1 cellular context compared by ENCODE assay signal in the genomic region with DNA sequence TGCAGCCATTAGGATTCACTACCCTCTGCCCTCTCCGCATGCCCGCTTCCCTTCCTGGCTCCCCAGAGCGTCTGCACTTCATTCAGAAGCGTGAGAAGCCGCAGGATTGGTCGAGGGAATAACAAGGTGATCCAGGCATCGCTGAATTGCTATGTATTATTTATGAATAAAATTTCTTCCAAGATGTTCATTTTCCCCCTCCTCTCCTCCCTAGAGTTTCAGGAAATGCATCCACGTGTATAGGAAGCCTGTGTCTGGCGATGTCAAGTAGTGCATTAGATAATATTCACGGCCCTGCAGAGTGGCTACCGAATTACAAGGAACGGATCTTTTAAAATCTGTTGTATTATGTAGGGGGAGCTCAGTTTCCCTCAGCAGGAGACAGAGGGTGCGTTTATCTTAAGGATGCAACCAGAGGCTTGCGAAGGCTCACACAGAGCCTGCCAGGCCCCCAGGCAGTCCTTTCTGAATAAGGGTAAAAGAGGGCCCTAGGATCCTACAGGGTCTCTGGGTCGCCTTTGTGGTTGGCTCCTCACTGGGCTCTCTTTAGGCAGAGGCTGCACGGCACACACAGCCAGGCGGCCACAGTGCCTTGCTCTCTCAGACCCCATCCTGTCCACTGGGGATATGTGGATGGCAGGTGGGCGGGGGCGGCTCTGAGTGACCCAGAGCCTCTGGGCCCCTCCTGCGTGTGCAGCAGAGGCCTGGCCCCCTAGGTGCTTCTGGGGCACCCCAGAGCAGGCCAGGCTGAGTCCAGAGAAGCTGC.
TF ChIP-seq lines count a peak whose summit lies in the region.

No MANE protein-coding gene starts in this region.

TF ChIP-seq in H1, 55 proteins besides CTCF, POLR2A, EP300 and RAD21 (continued from another document):
- no peak for TF ChIP-seq CHD7 (IDR thresholded peaks at IDR 0.05; ENCODE audit: insufficient replicate concordance, low read length)
- no peak for TF ChIP-seq PHF8 (conservative IDR thresholded peaks at IDR 0.05; ENCODE audit: low read depth, low read length)
- TF ChIP-seq CHD2 (IDR thresholded peaks at IDR 0.05; ENCODE audit: low read length): no peak
- TF ChIP-seq SAP30 (IDR thresholded peaks at IDR 0.05; ENCODE audit: insufficient read depth, insufficient replicate concordance, low read length): no peak
- TF ChIP-seq EZH2 (IDR thresholded peaks at IDR 0.05; ENCODE audit: low read depth, low read length, severe bottlenecking): no peak
- no peak for TF ChIP-seq BACH1 (IDR thresholded peaks at IDR 0.05; ENCODE audit: low read length)
